Comparison of ENCODE assay signal across 12 cellular contexts in genomic region chr9:93093081-93093448, GRCh38. TPM values are rescaled to one million over a fixed set of nuclear protein-coding genes. Genes with fewer than 3 reads are reported as not detected.
DNase-seq lines count a peak whose midpoint lies in the region; ATAC-seq, FAIRE-seq and TF ChIP-seq lines count a peak whose summit lies in the region.
"Had no signal": no experiment of that assay in that cellular context is flagged by ENCODE, and none has a peak within 500 bp of the region (broad histone marks: within the 10 kb centered on the region; RNA-seq: fewer than 3 reads in every experiment).

No MANE protein-coding gene starts in this region.

- peaks cover 6% of the 10 kb centered on the region for H4K20me1 ChIP-seq in Loucy (ENCODE audit: insufficient read depth, low read length, poor library complexity, severe bottlenecking)
- H4K20me1 ChIP-seq in K562 (replicated peaks; ENCODE audit: control insufficient read depth, insufficient read depth, low read length), result no peaks in the 10 kb centered on the region

- TF ChIP-seq CTCF in Loucy (conservative IDR thresholded peaks at IDR 0.05; ENCODE audit: low read length), result no peak
- no peak for TF ChIP-seq CTCF in K562 (IDR thresholded peaks at IDR 0.05 in 2 of 3, conservative IDR thresholded peaks at IDR 0.05 in 1 of 3; ENCODE audit: insufficient read depth in 2 of 3, low read depth in 1 of 3, low read length in 3 of 3)
- no peak for TF ChIP-seq CTCF in neural crest cell (conservative IDR thresholded peaks at IDR 0.05)

- FAIRE-seq in K562 (lab: Jason Lieb, UNC), result peak; percentile 61
- FAIRE-seq: H54, keratinocyte had no signal

- H3K36me3 ChIP-seq in ACC112 (ENCODE audit: insufficient read depth, low read length) (no peaks in the 10 kb centered on the region), Loucy (ENCODE audit: insufficient read depth, low read length) (no peaks in the 10 kb centered on the region), K562 (ENCODE audit: control insufficient read depth, insufficient read depth, low read length) (no peaks in the 10 kb centered on the region)

- H3K4me1 Mint-ChIP-seq in neural crest cell, result peaks cover 39% of the 10 kb centered on the region

- no peaks in the 10 kb centered on the region for H3K9me3 Mint-ChIP-seq in neural crest cell

- H3K27me3 Mint-ChIP-seq in neural crest cell (ENCODE audit: low read depth), result peaks cover 2% of the 10 kb centered on the region

- H2AFZ ChIP-seq in ACC112 (ENCODE audit: low read length, unreplicated experiment) (no peak overlapping the region), Loucy (ENCODE audit: low read length) (no peak overlapping the region), K562 (ENCODE audit: low read depth, low read length) (no peak overlapping the region)

- H3K4me3 ChIP-seq in ACC112 (ENCODE audit: low read depth, low read length) (no peak overlapping the region), Loucy (ENCODE audit: low read length, poor library complexity, severe bottlenecking) (peak overlapping the region; percentile 35), K562 (no peak overlapping the region)

- H3K4me2 ChIP-seq in Loucy (ENCODE audit: low read depth, low read length, poor library complexity, severe bottlenecking) (peak overlapping the region; percentile 59), K562 (ENCODE audit: insufficient read depth, low read length) (no peak overlapping the region)

- intact Hi-C loops in K562 (cut with micrococcal nuclease), result no loop called here

- WGBS in K562 (ENCODE audit: insufficient coverage, low coverage, missing lambda C conversion rate), result 59% methylated on average over 4 of the region's 4 CpGs

- peaks cover 21% of the 10 kb centered on the region for H3K79me2 ChIP-seq in ACC112 (ENCODE audit: control insufficient read depth, insufficient read depth, low read length, unreplicated experiment)
- H3K79me2 ChIP-seq in Loucy (ENCODE audit: insufficient read depth, low read length), result peaks cover 20% of the 10 kb centered on the region
- H3K79me2 ChIP-seq in K562 (ENCODE audit: control insufficient read depth, insufficient read depth, low read length), result no peaks in the 10 kb centered on the region; the same call in 2 of the 3 replicates

- CTCF ChIA-PET in K562 (lab: Yijun Ruan, JAX; ENCODE audit: low intra/inter-chr PET ratio), result no interaction called here

- H3K36me3 Mint-ChIP-seq in neural crest cell (ENCODE audit: low read depth), result no peaks in the 10 kb centered on the region

- no peak for TF ChIP-seq RAD21 in K562 (CRISPR knock-in tag; conservative IDR thresholded peaks at IDR 0.05 in 1 of 2, IDR thresholded peaks at IDR 0.05 in 1 of 2)

- peaks cover 42% of the 10 kb centered on the region for H3K4me1 ChIP-seq in ACC112 (ENCODE audit: control insufficient read depth, insufficient read depth, low read length, unreplicated experiment)
- peaks cover 46% of the 10 kb centered on the region for H3K4me1 ChIP-seq in Loucy (ENCODE audit: insufficient read depth, low read length, poor library complexity, severe bottlenecking)
- peaks cover 34 to 37% of the 10 kb centered on the region in 2 experiments for H3K4me1 ChIP-seq in K562 (replicated peaks in 1 of 2; ENCODE audit: control insufficient read depth in 2 of 2, insufficient read depth in 2 of 2, low read length in 2 of 2)

- H3K27me3 ChIP-seq in ACC112 (ENCODE audit: insufficient read depth, low read length), result no peaks in the 10 kb centered on the region
- H3K27me3 ChIP-seq in Loucy (ENCODE audit: insufficient read depth, low read length, poor library complexity, severe bottlenecking), result no peaks in the 10 kb centered on the region
- no peaks in the 10 kb centered on the region for H3K27me3 ChIP-seq in K562 (ENCODE audit: control insufficient read depth in 2 of 2, insufficient read depth in 2 of 2, low read length in 2 of 2)

- H3K9me2 ChIP-seq in Loucy (replicated peaks; ENCODE audit: low read depth, low read length), result no peaks in the 10 kb centered on the region

- no peak for TF ChIP-seq POLR2A in K562 (conservative IDR thresholded peaks at IDR 0.05)

- POLR2A ChIA-PET in K562 (lab: Yijun Ruan, JAX), result interaction anchor here (0.7 kb wide), 1 partner anchor 68 kb away, joined by 3 read pairs; no protein-coding TSS in a partner anchor

- H3K27ac Mint-ChIP-seq in neural crest cell (ENCODE audit: unreplicated experiment), result peak overlapping the region; percentile 74

- in situ Hi-C loops in K562 (cut with MboI), result no loop called here

- ATAC-seq in K562, result no peak
- ATAC-seq in HG03139 (IDR thresholded peaks at IDR 0.05; ENCODE audit: unreplicated experiment), result no peak
- no peak for ATAC-seq in HG03565 (IDR thresholded peaks at IDR 0.05; ENCODE audit: unreplicated experiment)

- no TSS peak for BruUV-seq in K562 (replicated peaks; lab: Mats Ljungman, UMichigan)

- peaks cover 4% of the 10 kb centered on the region; the same call in 1 of the 2 replicates for H3F3A ChIP-seq in Loucy (ENCODE audit: low read depth)

- H3K9me3 ChIP-seq in Loucy (ENCODE audit: insufficient read depth, low read depth, low read length) (no peaks in the 10 kb centered on the region), K562 (replicated peaks; ENCODE audit: control insufficient read depth, insufficient read depth, low read depth, low read length) (no peaks in the 10 kb centered on the region; the same call in 1 of the 2 replicates)

- peak overlapping the region; percentile 91 for H3K27ac ChIP-seq in ACC112 (ENCODE audit: low read depth, low read length)
- no peak overlapping the region for H3K27ac ChIP-seq in K562 (ENCODE audit: extremely low read depth, low read depth, low read length)

- DNase-seq in K562 (ENCODE audit: extremely low read depth in 1 of 4, low spot score in 3 of 4) (no peak), neural crest cell (ENCODE audit: low read depth, low spot score) (no peak), RPMI8226 (no peak), occipital lobe (lab: John Stamatoyannopoulos, UW) (no peak)
- DNase-seq: DMS153, NCI-H187 had no signal

- H3K9ac ChIP-seq in Loucy (ENCODE audit: low read depth, low read length, poor library complexity, severe bottlenecking) (peak overlapping the region; percentile 82), K562 (ENCODE audit: insufficient read depth in 1 of 2, low read depth in 2 of 2, low read length in 2 of 2) (no peak overlapping the region)

- no peak for TF ChIP-seq EP300 in K562 (IDR thresholded peaks at IDR 0.05; ENCODE audit: low read length)

- H3K4me3 Mint-ChIP-seq in neural crest cell, result no peak overlapping the region

- H3K9me1 ChIP-seq in K562 (ENCODE audit: control insufficient read depth, insufficient read depth, low read length), result peaks cover 3% of the 10 kb centered on the region

RNA-seq across cellular contexts. Expression of gene CARD19, which starts 3.0 kb away (rescaled TPM):
- total RNA-seq in K562 (2011; cell fraction: chromatin; rRNA removed; ENCODE audit: low replicate concordance), result 5.1 and 21.8 TPM in 2 replicates
- 24.3 and 26.3 TPM in 2 replicates for total RNA-seq in K562 (2011; cell fraction: nucleolus; rRNA removed)
- total RNA-seq in K562 (2011; cell fraction: nucleoplasm; rRNA removed), result 14.4 and 20.2 TPM in 2 replicates
- total RNA-seq in K562 (2014; rRNA removed) (34.9 and 35.3 TPM in 2 replicates), K562 (2014; rRNA removed; fragmentation: Illumina TruSeq; extraction: Trizol) (2.7 and 2.9 TPM in 2 replicates), K562 (2015; rRNA removed; fragmentation: Illumina TruSeq; extraction: Trizol) (13.0 and 14.6 TPM in 2 replicates), K562 (2021) (18.6 and 23.4 TPM in 2 replicates), neural crest cell (22.1 and 25.6 TPM in 2 replicates), occipital lobe (15.3 TPM)
- polyA plus RNA-seq in K562 (2011; rRNA removed) (15.9 and 23.7 TPM in 2 replicates), K562 (2014; fragmentation: Illumina TruSeq; extraction: Trizol) (5.3 and 13.8 TPM in 2 replicates), K562 (2014; fragmentation: Nextera tagmentation; extraction: Ambion mirVana) (1 to 10 TPM in 1 of 2 experiments, under 1 TPM in 1; 0.90 to 2.1 TPM), K562 (2014; rRNA removed) (30.7 and 35.3 TPM in 2 replicates)
- polyA plus RNA-seq in K562 (2011; cell fraction: cytosol; rRNA removed), result 40.2 and 99.4 TPM in 2 replicates
- 36.2 and 60.4 TPM in 2 replicates for polyA plus RNA-seq in K562 (2011; cell fraction: nucleus; rRNA removed)
- polyA plus RNA-seq in K562 (2012), result 19.5 and 30.7 TPM in 2 replicates
- 2.4 and 3.3 TPM in 2 replicates for polyA minus RNA-seq in K562 (2011; rRNA and poly(A)+ RNA removed)
- 4.8 and 7.6 TPM in 2 replicates for polyA minus RNA-seq in K562 (2011; cell fraction: cytosol; rRNA and poly(A)+ RNA removed)
- polyA minus RNA-seq in K562 (2011; cell fraction: nucleus; rRNA and poly(A)+ RNA removed), result 7.4 and 8.0 TPM in 2 replicates

RNA-seq across cellular contexts. Expression of gene SUSD3, which starts 34.6 kb away (rescaled TPM):
- total RNA-seq in K562 (2011; cell fraction: chromatin; rRNA removed; ENCODE audit: low replicate concordance), result 2.7 and 10.6 TPM in 2 replicates
- total RNA-seq in K562 (2011; cell fraction: nucleolus; rRNA removed), result 16.3 and 18.3 TPM in 2 replicates
- total RNA-seq in K562 (2011; cell fraction: nucleoplasm; rRNA removed), result 14.3 and 16.0 TPM in 2 replicates
- total RNA-seq in K562 (2014; rRNA removed), result 21.7 and 30.1 TPM in 2 replicates
- total RNA-seq in K562 (2014; rRNA removed; fragmentation: Illumina TruSeq; extraction: Trizol), result 4.1 and 8.0 TPM in 2 replicates
- total RNA-seq in K562 (2015; rRNA removed; fragmentation: Illumina TruSeq; extraction: Trizol), result 10.0 and 11.4 TPM in 2 replicates
- total RNA-seq in K562 (2021), result 16.9 and 18.7 TPM in 2 replicates
- polyA plus RNA-seq in K562 (2011; rRNA removed), result 17.6 and 40.7 TPM in 2 replicates
- polyA plus RNA-seq in K562 (2011; cell fraction: cytosol; rRNA removed), result 53.0 and 63.3 TPM in 2 replicates
- polyA plus RNA-seq in K562 (2011; cell fraction: nucleus; rRNA removed), result 20.3 and 22.3 TPM in 2 replicates
- 18.1 and 49.1 TPM in 2 replicates for polyA plus RNA-seq in K562 (2012)
- 9.0 and 19.4 TPM in 2 replicates for polyA plus RNA-seq in K562 (2014; fragmentation: Illumina TruSeq; extraction: Trizol)
- polyA plus RNA-seq in K562 (2014; fragmentation: Nextera tagmentation; extraction: Ambion mirVana), result 1 to 10 TPM; 1.3 to 2.2 TPM
- polyA plus RNA-seq in K562 (2014; rRNA removed), result 18.7 and 28.1 TPM in 2 replicates
- polyA minus RNA-seq in K562 (2011; rRNA and poly(A)+ RNA removed), result 5.2 and 5.3 TPM in 2 replicates
- 11.0 and 25.0 TPM in 2 replicates for polyA minus RNA-seq in K562 (2011; cell fraction: cytosol; rRNA and poly(A)+ RNA removed)
- polyA minus RNA-seq in K562 (2011; cell fraction: nucleus; rRNA and poly(A)+ RNA removed), result 2.0 and 4.7 TPM in 2 replicates
- 0.27 TPM in 1 of 2 replicates, not detected in the other for total RNA-seq in neural crest cell
- total RNA-seq in occipital lobe, result 1.6 TPM

RNA-seq across cellular contexts. Expression of gene NINJ1, which starts 41.0 kb away (rescaled TPM):
- total RNA-seq in K562 (2011; cell fraction: chromatin; rRNA removed; ENCODE audit: low replicate concordance), result 3.9 and 9.8 TPM in 2 replicates
- 5.9 and 7.5 TPM in 2 replicates for total RNA-seq in K562 (2011; cell fraction: nucleolus; rRNA removed)
- total RNA-seq in K562 (2011; cell fraction: nucleoplasm; rRNA removed), result 6.2 and 9.3 TPM in 2 replicates
- total RNA-seq in K562 (2014; rRNA removed), result 8.2 and 14.7 TPM in 2 replicates
- 0.77 and 1.9 TPM in 2 replicates for total RNA-seq in K562 (2014; rRNA removed; fragmentation: Illumina TruSeq; extraction: Trizol)
- 4.8 and 4.9 TPM in 2 replicates for total RNA-seq in K562 (2015; rRNA removed; fragmentation: Illumina TruSeq; extraction: Trizol)
- 8.3 and 8.4 TPM in 2 replicates for total RNA-seq in K562 (2021)
- 3.2 and 5.8 TPM in 2 replicates for polyA plus RNA-seq in K562 (2011; rRNA removed)
- polyA plus RNA-seq in K562 (2011; cell fraction: cytosol; rRNA removed), result 9.7 and 20.4 TPM in 2 replicates
- 4.3 and 6.6 TPM in 2 replicates for polyA plus RNA-seq in K562 (2011; cell fraction: nucleus; rRNA removed)
- 9.7 and 34.7 TPM in 2 replicates for polyA plus RNA-seq in K562 (2012)
- 7.6 and 10.8 TPM in 2 replicates for polyA plus RNA-seq in K562 (2014; fragmentation: Illumina TruSeq; extraction: Trizol)
- under 1 TPM; 0.13 to 0.94 TPM for polyA plus RNA-seq in K562 (2014; fragmentation: Nextera tagmentation; extraction: Ambion mirVana)
- polyA plus RNA-seq in K562 (2014; rRNA removed), result 8.4 and 10.7 TPM in 2 replicates
- polyA minus RNA-seq in K562 (2011; rRNA and poly(A)+ RNA removed), result 1.6 and 2.2 TPM in 2 replicates
- polyA minus RNA-seq in K562 (2011; cell fraction: cytosol; rRNA and poly(A)+ RNA removed), result 2.9 and 7.1 TPM in 2 replicates
- 3.5 and 6.0 TPM in 2 replicates for polyA minus RNA-seq in K562 (2011; cell fraction: nucleus; rRNA and poly(A)+ RNA removed)
- total RNA-seq in neural crest cell, result 17.8 and 19.9 TPM in 2 replicates
- total RNA-seq in occipital lobe, result 7.5 TPM
